ENCODE assay signal across 7 cellular contexts in genomic region chr3:124782377-124782712, GRCh38. TPM values are rescaled to one million over a fixed set of nuclear protein-coding genes. Genes with fewer than 3 reads are reported as not detected.
DNase-seq lines count a peak whose midpoint lies in the region; ATAC-seq and TF ChIP-seq lines count a peak whose summit lies in the region.
"Not testable (repeated sequence)": the region's sequence is repeated elsewhere in the genome, so short reads cannot be mapped to it uniquely, and the experiment has no call there.

No MANE protein-coding gene starts in this region.

- H3K27ac Mint-ChIP-seq in H9 (peak overlapping the region in 2 of 3 experiments; percentile 31 to 44; a peak in 4 of 7 replicates), chondrocyte (ENCODE audit: unreplicated experiment) (peak overlapping the region; percentile 98)

- H2AFZ ChIP-seq in H9 (ENCODE audit: low read length); mesenchymal stem cell (ENCODE audit: low read depth, low read length); trophoblast cell (ENCODE audit: insufficient read depth, low read length, poor library complexity): not testable (repeated sequence)

- TF ChIP-seq CTCF in H9 (conservative IDR thresholded peaks at IDR 0.05); chondrocyte (IDR thresholded peaks at IDR 0.05); heart left ventricle (IDR thresholded peaks at IDR 0.05); spleen (IDR thresholded peaks at IDR 0.05 in 8 of 11, conservative IDR thresholded peaks at IDR 0.05 in 3 of 11): not testable (repeated sequence)

- H3K9me3 ChIP-seq in H9 (ENCODE audit: control insufficient read depth, low read depth, low read length); SK-N-MC (ENCODE audit: low read depth, low read length); heart left ventricle; mesenchymal stem cell (ENCODE audit: control insufficient read depth, low read length); trophoblast cell (ENCODE audit: insufficient read depth, low read depth, low read length); spleen: not testable (repeated sequence)

- H3K9me3 Mint-ChIP-seq in H9; chondrocyte (ENCODE audit: low read depth): not testable (repeated sequence)

- H3K36me3 Mint-ChIP-seq in H9 (ENCODE audit: insufficient read depth in 1 of 3, low read depth in 3 of 3) (peaks cover 8 to 54% (median 15%) of the 10 kb centered on the region in 3 experiments; a peak in 6 of 7 replicates), chondrocyte (ENCODE audit: low read depth) (peaks cover 17% of the 10 kb centered on the region)

- H3K27me3 ChIP-seq in H9 (ENCODE audit: insufficient read depth, low read length); heart left ventricle; mesenchymal stem cell (ENCODE audit: control insufficient read depth in 1 of 2, insufficient read depth in 1 of 2, low read length in 2 of 2); trophoblast cell (ENCODE audit: insufficient read depth, low read length); spleen (replicated peaks in 1 of 7): not testable (repeated sequence)

- H2AK5ac ChIP-seq in H9 (ENCODE audit: insufficient read length, low read length); mesenchymal stem cell (ENCODE audit: low read length, severe bottlenecking); trophoblast cell (ENCODE audit: low read length): not testable (repeated sequence)

- H3K4me3 Mint-ChIP-seq in H9; chondrocyte (ENCODE audit: unreplicated experiment): not testable (repeated sequence)

- not testable (repeated sequence) for H3T11ph ChIP-seq in H9 (ENCODE audit: low read length)

- not testable (repeated sequence) for H4K91ac ChIP-seq in H9 (ENCODE audit: insufficient read length, low read depth, low read length); mesenchymal stem cell (ENCODE audit: low read length); trophoblast cell (ENCODE audit: low read depth, low read length)

- H3K27ac ChIP-seq in H9 (ENCODE audit: insufficient read length, low read depth, low read length); mesenchymal stem cell (ENCODE audit: low read length, poor library complexity, severe bottlenecking); trophoblast cell (ENCODE audit: low read depth, low read length); spleen: not testable (repeated sequence)
- H3K27ac ChIP-seq in SK-N-MC (peak overlapping the region; percentile 99), heart left ventricle (peak overlapping the region in 10 of 12 donors; percentile 81 to 95 (median 92))

- H2BK5ac ChIP-seq in H9 (ENCODE audit: insufficient read length, low read length); mesenchymal stem cell (ENCODE audit: low read depth, low read length, poor library complexity, severe bottlenecking); trophoblast cell (ENCODE audit: low read depth, low read length, poor library complexity): not testable (repeated sequence)

- H3K79me2 ChIP-seq in H9 (ENCODE audit: insufficient read depth, low read length), result not testable (repeated sequence)
- peaks cover 13% of the 10 kb centered on the region for H3K79me2 ChIP-seq in trophoblast cell (ENCODE audit: control insufficient read depth, insufficient read depth, low read length, poor library complexity)

- not testable (repeated sequence) for H2BK12ac ChIP-seq in H9 (ENCODE audit: insufficient read length, low read depth, low read length)
- peak overlapping the region in 1 of 2 experiments; percentile 51 for H2BK12ac ChIP-seq in mesenchymal stem cell (ENCODE audit: low read length in 2 of 2)
- H2BK12ac ChIP-seq in trophoblast cell (ENCODE audit: low read length), result peak overlapping the region; percentile 37

- H3K4me1 ChIP-seq in H9 (ENCODE audit: insufficient read depth, low read length), result not testable (repeated sequence)
- H3K4me1 ChIP-seq in heart left ventricle, result peaks cover 11 to 98% (median 67%) of the 10 kb centered on the region in 12 donors
- peaks cover 37% of the 10 kb centered on the region for H3K4me1 ChIP-seq in mesenchymal stem cell (ENCODE audit: control insufficient read depth, insufficient read depth, low read depth, low read length)
- peaks cover 45 to 56% of the 10 kb centered on the region in 2 experiments for H3K4me1 ChIP-seq in trophoblast cell (ENCODE audit: control insufficient read depth in 1 of 2, insufficient read depth in 2 of 2, low read length in 2 of 2)
- peaks cover 0 to 46% (median 27%) of the 10 kb centered on the region in 6 donors for H3K4me1 ChIP-seq in spleen

- intact Hi-C loops in heart left ventricle (cut with DNase I), result loop anchor here in 5 of 10 donors (5.0 to 10.0 kb wide), 3 partner anchors 50 to 105 kb away; partner anchors contain the start of gene ITGB5 (in 3 of the 5)
- intact Hi-C loops in spleen (cut with DNase I; ENCODE audit: low total_unique reads), result not testable (repeated sequence)

- not testable (repeated sequence) for H3K23ac ChIP-seq in H9 (ENCODE audit: insufficient read length, low read depth, low read length); mesenchymal stem cell (ENCODE audit: low read length in 2 of 2); trophoblast cell (ENCODE audit: low read length)

- not testable (repeated sequence) for TF ChIP-seq POLR2A in heart left ventricle (IDR thresholded peaks at IDR 0.05); spleen (IDR thresholded peaks at IDR 0.05)

- not testable (repeated sequence) for H4K8ac ChIP-seq in H9 (replicated peaks; ENCODE audit: insufficient read length, low read depth, low read length); mesenchymal stem cell (ENCODE audit: low read length); trophoblast cell (ENCODE audit: low read depth, low read length)

- not testable (repeated sequence) for H2BK120ac ChIP-seq in H9 (ENCODE audit: low read depth, low read length, poor library complexity, severe bottlenecking); mesenchymal stem cell (ENCODE audit: low read depth, low read length)
- peak overlapping the region; percentile 70 for H2BK120ac ChIP-seq in trophoblast cell (ENCODE audit: insufficient read depth, low read length, poor library complexity)

- not testable (repeated sequence) for DNase-seq in H9; SK-N-MC (ENCODE audit: low read depth, low spot score); chondrocyte (ENCODE audit: low spot score); heart left ventricle; mesenchymal stem cell; trophoblast cell
- DNase-seq in spleen, result peak; percentile 42

- H3K56ac ChIP-seq in H9 (ENCODE audit: insufficient read length, low read depth, low read length), result not testable (repeated sequence)

- H3K79me1 ChIP-seq in H9 (ENCODE audit: insufficient read depth, low read depth, low read length, poor library complexity, severe bottlenecking), result not testable (repeated sequence)
- H3K79me1 ChIP-seq in mesenchymal stem cell (replicated peaks; ENCODE audit: low read length, poor library complexity, severe bottlenecking) (peaks cover 34% of the 10 kb centered on the region), trophoblast cell (ENCODE audit: low read length) (peaks cover 55% of the 10 kb centered on the region)

- H3K23me2 ChIP-seq in H9 (ENCODE audit: insufficient read length, low read depth, low read length, poor library complexity, severe bottlenecking), result not testable (repeated sequence)

- ATAC-seq in heart left ventricle, result not testable (repeated sequence)

- H3K18ac ChIP-seq in H9 (ENCODE audit: insufficient read length, low read depth, low read length), result not testable (repeated sequence)
- H3K18ac ChIP-seq in mesenchymal stem cell (ENCODE audit: low read depth in 1 of 2, low read length in 2 of 2) (peak overlapping the region; percentile 23 to 60), trophoblast cell (ENCODE audit: low read length) (peak overlapping the region; percentile 46)

- not testable (repeated sequence) for H3K9ac ChIP-seq in H9 (ENCODE audit: extremely low read depth, insufficient read length, low read length); SK-N-MC (ENCODE audit: insufficient read length); mesenchymal stem cell (ENCODE audit: low read length); trophoblast cell (ENCODE audit: low read length)

- not testable (repeated sequence) for H4K12ac ChIP-seq in trophoblast cell (ENCODE audit: low read depth, low read length)

- H3K27me3 Mint-ChIP-seq in H9 (ENCODE audit: low read depth); chondrocyte (ENCODE audit: low read depth): not testable (repeated sequence)

- H4K20me1 ChIP-seq in H9 (ENCODE audit: control insufficient read depth, insufficient read depth, insufficient read length), result not testable (repeated sequence)

- H2BK15ac ChIP-seq in H9 (ENCODE audit: low read depth, low read length); mesenchymal stem cell (ENCODE audit: low read depth, poor library complexity, severe bottlenecking): not testable (repeated sequence)

- not testable (repeated sequence) for H2BK20ac ChIP-seq in H9 (ENCODE audit: low read depth, low read length, poor library complexity, severe bottlenecking)

- H3K4ac ChIP-seq in H9 (ENCODE audit: low read depth, low read length), result not testable (repeated sequence)
- H3K4ac ChIP-seq in mesenchymal stem cell (ENCODE audit: low read depth in 1 of 2, low read length in 2 of 2), result peak overlapping the region in 1 of 2 experiments; percentile 47
- H3K4ac ChIP-seq in trophoblast cell (ENCODE audit: low read depth, low read length), result peak overlapping the region; percentile 29

- H3K36me3 ChIP-seq in SK-N-MC (ENCODE audit: insufficient read depth, low read length); spleen: not testable (repeated sequence)
- H3K36me3 ChIP-seq in heart left ventricle (peaks cover 0 to 12% (median 0%) of the 10 kb centered on the region in 9 donors), mesenchymal stem cell (ENCODE audit: control insufficient read depth in 1 of 2, insufficient read depth in 2 of 2, low read depth in 1 of 2, low read length in 2 of 2) (peaks cover 24 to 44% of the 10 kb centered on the region in 2 experiments), trophoblast cell (ENCODE audit: control insufficient read depth in 1 of 2, insufficient read depth in 2 of 2, low read length in 2 of 2) (peaks cover 22 to 24% of the 10 kb centered on the region in 2 experiments)

- no CpG with 5 or more reads among the region's 6 CpGs for WGBS in H9 (ENCODE audit: extremely low coverage, insufficient read length, low lambda C conversion rate)
- 50 to 57% (median 51%) methylated on average over 6 of the region's 6 CpGs for WGBS in heart left ventricle, 4 donors
- WGBS in mesenchymal stem cell, result 97% methylated on average over 6 of the region's 6 CpGs
- no CpG with 5 or more reads among the region's 6 CpGs for WGBS in trophoblast cell (ENCODE audit: extremely low coverage, insufficient coverage, insufficient read length)
- whole genome bisulfite sequencing in spleen, 5 donors, result 65 to 80% (median 75%) methylated on average over 6 of the region's 6 CpGs

- not testable (repeated sequence) for H3K4me2 ChIP-seq in H9 (ENCODE audit: insufficient read depth, insufficient read length, low read length); mesenchymal stem cell (ENCODE audit: low read length, poor library complexity, severe bottlenecking); trophoblast cell (ENCODE audit: low read length)

- H3K4me1 Mint-ChIP-seq in H9 (peaks cover 16 to 28% of the 10 kb centered on the region in 2 experiments), chondrocyte (ENCODE audit: low read depth) (peaks cover 96% of the 10 kb centered on the region)

- not testable (repeated sequence) for H3K14ac ChIP-seq in H9 (ENCODE audit: insufficient read depth, low read length); mesenchymal stem cell (ENCODE audit: low read length in 2 of 2)
- peak overlapping the region; percentile 32 for H3K14ac ChIP-seq in trophoblast cell (ENCODE audit: low read length)

- H4K5ac ChIP-seq in H9 (ENCODE audit: insufficient read length, low read depth, low read length), result not testable (repeated sequence)

- H3K4me3 ChIP-seq in SK-N-MC, result peak overlapping the region; percentile 62; the same call in 1 of the 2 replicates
- H3K4me3 ChIP-seq in heart left ventricle; mesenchymal stem cell (ENCODE audit: insufficient read depth in 1 of 2, low read depth in 1 of 2, low read length in 2 of 2); trophoblast cell (ENCODE audit: low read depth, low read length); spleen: not testable (repeated sequence)

RNA-seq across cellular contexts. Expression of gene UMPS, which starts 52.1 kb away (rescaled TPM):
- total RNA-seq in H9 (2021) (56.4 and 65.4 TPM in 2 replicates), chondrocyte (16.6 to 24.0 TPM (median 19.4 TPM) in 3 replicates), heart left ventricle (10 to 100 TPM in 2 of 9 donors, 1 to 10 TPM in 7; 4.7 to 15.9 (median 7.1) TPM), spleen (10 to 100 TPM; 21.9 to 41.8 (median 26.7) TPM)
- polyA plus RNA-seq in heart left ventricle (1 to 10 TPM; 2.3 to 7.8 TPM), spleen (10 to 100 TPM; 11.2 to 39.8 (median 17.6) TPM)
- 10.5 TPM for polyA plus RNA-seq in mesenchymal stem cell (2013, experiment 1 of 2)
- 10.9 TPM for polyA plus RNA-seq in mesenchymal stem cell (2013, experiment 2 of 2)
- polyA plus RNA-seq in trophoblast cell (2013), result 23.2 and 23.9 TPM in 2 replicates
